In the genomic region with DNA sequence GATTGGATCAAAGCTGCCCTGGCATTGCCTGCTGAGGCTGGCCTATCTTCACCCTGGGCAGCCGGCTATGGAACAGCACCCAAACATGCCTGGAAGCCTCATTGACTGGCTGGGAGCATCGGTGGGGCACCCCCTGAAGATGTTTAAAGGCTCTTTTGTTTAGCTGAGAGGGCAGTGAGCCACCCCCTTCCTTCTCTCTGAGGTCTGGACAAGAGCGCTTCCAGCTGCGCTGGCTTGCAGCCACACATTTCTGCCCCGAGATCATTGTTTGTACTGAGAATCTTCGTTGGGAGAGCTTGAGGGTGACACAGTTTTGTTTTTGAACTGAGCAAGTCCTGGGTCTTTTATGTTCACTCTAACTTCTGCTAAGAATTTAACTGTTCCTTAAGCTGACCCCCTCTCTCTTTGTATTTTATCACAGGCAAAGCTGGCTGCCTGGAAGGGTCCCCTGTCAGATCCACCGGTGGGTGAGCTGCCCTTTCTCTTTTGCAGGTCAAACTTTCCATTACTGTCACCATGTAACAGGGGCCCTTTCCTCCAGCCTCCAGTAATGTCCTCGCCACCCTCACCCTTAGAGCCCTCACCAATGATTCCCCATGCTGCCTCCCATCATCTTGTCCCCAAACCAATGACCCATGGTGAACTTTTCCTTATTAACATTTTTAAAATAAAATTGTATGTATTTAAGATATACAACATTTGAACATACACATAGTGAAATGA, we compare ENCODE assay signal across 15 cellular contexts.
DNase-seq lines count a peak whose midpoint lies in the region; ATAC-seq, FAIRE-seq and TF ChIP-seq lines count a peak whose summit lies in the region.
"Had no signal": no experiment of that assay in that cellular context is flagged by ENCODE, and none has a peak within 500 bp of the region (broad histone marks: within the 10 kb centered on the region; RNA-seq: fewer than 3 reads in every experiment).

No MANE protein-coding gene starts in this region.

- no peak overlapping the region for H3K27ac Mint-ChIP-seq in nephron progenitor cell
- H3K27ac Mint-ChIP-seq: activated CD8-positive, alpha-beta T cell treated with anti-CD3 and anti-CD28 coated beads, Interleukin-2, amount 10 ng/mL, durations not matched to agents 7 days and 5 days; naive B cell had no signal

- H3K36me3 ChIP-seq in hepatocyte (replicated peaks; ENCODE audit: insufficient read depth, low read depth), result no peaks in the 10 kb centered on the region

- FAIRE-seq in GM12892 (lab: Jason Lieb, UNC), result no peak

- H3K9me2 ChIP-seq in hepatocyte (replicated peaks; ENCODE audit: insufficient read depth), result no peaks in the 10 kb centered on the region

- 52% methylated on average over 8 of the region's 8 CpGs for WGBS in hepatocyte (ENCODE audit: low lambda C conversion rate, missing lambda C conversion rate)

- no peak overlapping the region for H3K4me3 Mint-ChIP-seq in nephron progenitor cell
- H3K4me3 Mint-ChIP-seq: activated CD8-positive, alpha-beta T cell treated with anti-CD3 and anti-CD28 coated beads, Interleukin-2, amount 10 ng/mL, durations not matched to agents 7 days and 5 days had no signal

- H3K4me2 ChIP-seq in hepatocyte, result peak overlapping the region; percentile 53

- no peak for TF ChIP-seq POLR2A in GM12892 (IDR thresholded peaks at IDR 0.05; ENCODE audit: low read depth, low read length)

- no peak overlapping the region for H3K4me3 ChIP-seq in hepatocyte
- H3K4me3 ChIP-seq: skin epidermis had no signal

- H3K9me3 ChIP-seq in hepatocyte (ENCODE audit: low read depth), result no peaks in the 10 kb centered on the region

- intact Hi-C loops in sciatic nerve (cut with DNase I), result no loop called here

- no peaks in the 10 kb centered on the region for H3K36me3 Mint-ChIP-seq in nephron progenitor cell (ENCODE audit: low read depth)
- H3K36me3 Mint-ChIP-seq: activated naive CD4-positive, alpha-beta T cell treated with anti-CD3 and anti-CD28 coated beads, Interleukin-2, amount 50 U/mL, for 72 hours had no signal

- peaks cover 5% of the 10 kb centered on the region for H3K4me1 Mint-ChIP-seq in nephron progenitor cell
- H3K4me1 Mint-ChIP-seq: naive B cell had no signal

- peak; percentile 87 for ATAC-seq in sciatic nerve
- ATAC-seq: activated CD8-positive, alpha-beta T cell treated with anti-CD3 and anti-CD28 coated beads, Interleukin-2, amount 10 ng/mL, durations not matched to agents 7 days and 5 days; activated naive CD4-positive, alpha-beta T cell treated with anti-CD3 and anti-CD28 coated beads, Interleukin-2, amount 50 U/mL, for 72 hours had no signal

- H3K27me3 Mint-ChIP-seq in nephron progenitor cell (ENCODE audit: low read depth, poor library complexity), result peaks cover 40% of the 10 kb centered on the region

- no peak overlapping the region for H2AFZ ChIP-seq in hepatocyte

- H3K27me3 ChIP-seq in hepatocyte, result no peaks in the 10 kb centered on the region

- peaks cover 4% of the 10 kb centered on the region for H3K9me3 Mint-ChIP-seq in nephron progenitor cell

- no peaks in the 10 kb centered on the region for H4K20me1 ChIP-seq in hepatocyte (ENCODE audit: insufficient read depth, poor library complexity, severe bottlenecking)

- no peaks in the 10 kb centered on the region for H3K79me2 ChIP-seq in hepatocyte

- no peak for TF ChIP-seq CTCF in hepatocyte (IDR thresholded peaks at IDR 0.05; ENCODE audit: poor library complexity)
- TF ChIP-seq CTCF in nephron progenitor cell (IDR thresholded peaks at IDR 0.05), result no peak

- DNase-seq in SHP77 treated with DMSO at 0.1 percent for 48 hours (lab: John Stamatoyannopoulos, UW) (peak; percentile 16), SHP77 (lab: John Stamatoyannopoulos, UW) (no peak), NCI-H69 (lab: John Stamatoyannopoulos, UW) (peak; percentile 91), hepatocyte (ENCODE audit: low spot score) (no peak), sciatic nerve (ENCODE audit: low spot score) (peak; percentile 64), GM12892 (ENCODE audit: insufficient read length) (no peak), SW 1271 (lab: John Stamatoyannopoulos, UW) (no peak), nephron progenitor cell (no peak)
- DNase-seq: activated CD8-positive, alpha-beta T cell treated with anti-CD3 and anti-CD28 coated beads, Interleukin-2, amount 10 ng/mL, durations not matched to agents 7 days and 5 days; cortex of kidney; naive B cell; NCI-H2029; trophoblast cell had no signal

- H3K27ac ChIP-seq in hepatocyte, result peak overlapping the region; percentile 40
- H3K27ac ChIP-seq: skin epidermis had no signal

- H3K4me1 ChIP-seq in hepatocyte (ENCODE audit: insufficient read depth), result peaks cover 8% of the 10 kb centered on the region

Comparison
In these comparisons a context has a peak if more than half of its experiments do, and no peak if none do; other contexts are left out.
1. DNase-seq: peak in SHP77 treated with DMSO at 0.1 percent for 48 hours (single experiment), NCI-H69 (single experiment) and sciatic nerve (single experiment); none in SHP77 (0 of 2), hepatocyte (single experiment), GM12892 (single experiment), SW 1271 (0 of 2) and nephron progenitor cell (single experiment).